1 cellular context compared by ENCODE assay signal in the genomic region with DNA sequence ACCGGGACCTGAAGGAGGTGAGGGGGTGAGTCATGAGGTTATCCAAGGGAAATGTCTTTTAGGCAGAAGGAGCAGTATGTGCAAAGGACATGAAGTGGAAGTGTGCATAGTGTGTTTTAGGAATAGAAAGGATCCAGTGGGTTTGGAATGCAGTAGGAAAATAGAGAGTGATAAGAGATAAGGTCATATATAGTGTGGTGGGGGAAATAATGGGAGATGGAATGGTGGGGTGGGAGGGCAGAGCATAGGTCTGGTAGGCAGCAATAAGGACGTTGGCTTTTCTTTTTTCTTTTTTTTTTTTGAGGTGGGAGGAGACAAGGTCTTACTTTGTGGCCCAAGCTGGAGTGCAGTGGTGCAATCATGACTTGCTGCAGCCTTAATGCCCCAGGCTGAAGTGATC.
TF ChIP-seq lines count a peak whose summit lies in the region.

No MANE protein-coding gene starts in this region.

TF ChIP-seq in K562, 482 proteins besides CTCF, POLR2A, EP300 and RAD21 (continued from another document and continues in another):
- TF ChIP-seq ZC3H4 (CRISPR knock-in tag; IDR thresholded peaks at IDR 0.05; ENCODE audit: borderline replicate concordance) (no peak), MTA3 (IDR thresholded peaks at IDR 0.05; ENCODE audit: borderline replicate concordance) (peak; percentile 54; the same call in 1 of the 2 replicates), ARNT (IDR thresholded peaks at IDR 0.05) (peak; percentile 82 to 88), KHSRP (IDR thresholded peaks at IDR 0.05) (0 out of 2 replicates have a peak, but pooled peaks have one; percentile 54), CXXC5 (CRISPR knock-in tag; IDR thresholded peaks at IDR 0.05) (peak; percentile 46), ZNF76 (CRISPR knock-in tag; IDR thresholded peaks at IDR 0.05; ENCODE audit: borderline replicate concordance) (no peak), ELF4 (CRISPR knock-in tag; IDR thresholded peaks at IDR 0.05) (peak; percentile 90), PML (IDR thresholded peaks at IDR 0.05; ENCODE audit: low read length) (peak; percentile 34; the same call in 1 of the 2 replicates), NRF1 (conservative IDR thresholded peaks at IDR 0.05 in 1 of 2, IDR thresholded peaks at IDR 0.05 in 1 of 2) (0 out of 4 replicates have a peak, but pooled peaks of 1 of the 2 experiments have one; percentile 13), HLTF (IDR thresholded peaks at IDR 0.05) (peak; percentile 86), CREM (IDR thresholded peaks at IDR 0.05; ENCODE audit: low read depth) (peak; percentile 38; the same call in 1 of the 2 replicates), ATF1 (CRISPR knock-in tag; IDR thresholded peaks at IDR 0.05) (no peak), ATF1 (tag; IDR thresholded peaks at IDR 0.05) (peak; percentile 27; the same call in 1 of the 2 replicates), SMARCA4 (IDR thresholded peaks at IDR 0.05) (peak; percentile 98), DPF2 (IDR thresholded peaks at IDR 0.05) (peak; percentile 99), TEAD1 (CRISPR knock-in tag; IDR thresholded peaks at IDR 0.05) (0 out of 4 replicates have a peak, but pooled peaks of 1 of the 2 experiments have one; percentile 16), BRD9 (IDR thresholded peaks at IDR 0.05; ENCODE audit: low read depth, partially characterized antibody) (peak; percentile 68), STAT5A (IDR thresholded peaks at IDR 0.05; ENCODE audit: borderline replicate concordance, low read length) (peak; percentile 56; the same call in 1 of the 2 replicates), EGR1 (conservative IDR thresholded peaks at IDR 0.05) (peak; percentile 69), ARHGAP35 (IDR thresholded peaks at IDR 0.05; ENCODE audit: partially characterized antibody) (peak; percentile 54), NFE2 (IDR thresholded peaks at IDR 0.05; ENCODE audit: low read depth) (no peak; the same call in 1 of the 2 replicates), ZNF766 (CRISPR knock-in tag; conservative IDR thresholded peaks at IDR 0.05) (0 out of 2 replicates have a peak, but pooled peaks have one; percentile 24), CTBP1 (IDR thresholded peaks at IDR 0.05; ENCODE audit: borderline replicate concordance) (peak; percentile 40; the same call in 1 of the 2 replicates), CEBPG (CRISPR knock-in tag; IDR thresholded peaks at IDR 0.05) (peak; percentile 29; the same call in 1 of the 2 replicates), CEBPG (tag; conservative IDR thresholded peaks at IDR 0.05 in 1 of 2, IDR thresholded peaks at IDR 0.05 in 1 of 2) (peak; percentile 23 to 44; a peak in 1 of 4 replicates), OTX1 (CRISPR knock-in tag; IDR thresholded peaks at IDR 0.05) (peak; percentile 60; the same call in 1 of the 2 replicates), DACH1 (IDR thresholded peaks at IDR 0.05; ENCODE audit: partially characterized antibody) (peak; percentile 78)
- TF ChIP-seq, protein P1, sequence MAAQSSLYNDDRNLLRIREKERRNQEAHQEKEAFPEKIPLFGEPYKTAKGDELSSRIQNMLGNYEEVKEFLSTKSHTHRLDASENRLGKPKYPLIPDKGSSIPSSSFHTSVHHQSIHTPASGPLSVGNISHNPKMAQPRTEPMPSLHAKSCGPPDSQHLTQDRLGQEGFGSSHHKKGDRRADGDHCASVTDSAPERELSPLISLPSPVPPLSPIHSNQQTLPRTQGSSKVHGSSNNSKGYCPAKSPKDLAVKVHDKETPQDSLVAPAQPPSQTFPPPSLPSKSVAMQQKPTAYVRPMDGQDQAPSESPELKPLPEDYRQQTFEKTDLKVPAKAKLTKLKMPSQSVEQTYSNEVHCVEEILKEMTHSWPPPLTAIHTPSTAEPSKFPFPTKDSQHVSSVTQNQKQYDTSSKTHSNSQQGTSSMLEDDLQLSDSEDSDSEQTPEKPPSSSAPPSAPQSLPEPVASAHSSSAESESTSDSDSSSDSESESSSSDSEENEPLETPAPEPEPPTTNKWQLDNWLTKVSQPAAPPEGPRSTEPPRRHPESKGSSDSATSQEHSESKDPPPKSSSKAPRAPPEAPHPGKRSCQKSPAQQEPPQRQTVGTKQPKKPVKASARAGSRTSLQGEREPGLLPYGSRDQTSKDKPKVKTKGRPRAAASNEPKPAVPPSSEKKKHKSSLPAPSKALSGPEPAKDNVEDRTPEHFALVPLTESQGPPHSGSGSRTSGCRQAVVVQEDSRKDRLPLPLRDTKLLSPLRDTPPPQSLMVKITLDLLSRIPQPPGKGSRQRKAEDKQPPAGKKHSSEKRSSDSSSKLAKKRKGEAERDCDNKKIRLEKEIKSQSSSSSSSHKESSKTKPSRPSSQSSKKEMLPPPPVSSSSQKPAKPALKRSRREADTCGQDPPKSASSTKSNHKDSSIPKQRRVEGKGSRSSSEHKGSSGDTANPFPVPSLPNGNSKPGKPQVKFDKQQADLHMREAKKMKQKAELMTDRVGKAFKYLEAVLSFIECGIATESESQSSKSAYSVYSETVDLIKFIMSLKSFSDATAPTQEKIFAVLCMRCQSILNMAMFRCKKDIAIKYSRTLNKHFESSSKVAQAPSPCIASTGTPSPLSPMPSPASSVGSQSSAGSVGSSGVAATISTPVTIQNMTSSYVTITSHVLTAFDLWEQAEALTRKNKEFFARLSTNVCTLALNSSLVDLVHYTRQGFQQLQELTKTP (IDR thresholded peaks at IDR 0.05; ENCODE audit: low read depth in 1 of 2, partially characterized antibody in 2 of 2) = peak in 1 of 2 experiments; percentile 71
- TF ChIP-seq, protein P2, sequence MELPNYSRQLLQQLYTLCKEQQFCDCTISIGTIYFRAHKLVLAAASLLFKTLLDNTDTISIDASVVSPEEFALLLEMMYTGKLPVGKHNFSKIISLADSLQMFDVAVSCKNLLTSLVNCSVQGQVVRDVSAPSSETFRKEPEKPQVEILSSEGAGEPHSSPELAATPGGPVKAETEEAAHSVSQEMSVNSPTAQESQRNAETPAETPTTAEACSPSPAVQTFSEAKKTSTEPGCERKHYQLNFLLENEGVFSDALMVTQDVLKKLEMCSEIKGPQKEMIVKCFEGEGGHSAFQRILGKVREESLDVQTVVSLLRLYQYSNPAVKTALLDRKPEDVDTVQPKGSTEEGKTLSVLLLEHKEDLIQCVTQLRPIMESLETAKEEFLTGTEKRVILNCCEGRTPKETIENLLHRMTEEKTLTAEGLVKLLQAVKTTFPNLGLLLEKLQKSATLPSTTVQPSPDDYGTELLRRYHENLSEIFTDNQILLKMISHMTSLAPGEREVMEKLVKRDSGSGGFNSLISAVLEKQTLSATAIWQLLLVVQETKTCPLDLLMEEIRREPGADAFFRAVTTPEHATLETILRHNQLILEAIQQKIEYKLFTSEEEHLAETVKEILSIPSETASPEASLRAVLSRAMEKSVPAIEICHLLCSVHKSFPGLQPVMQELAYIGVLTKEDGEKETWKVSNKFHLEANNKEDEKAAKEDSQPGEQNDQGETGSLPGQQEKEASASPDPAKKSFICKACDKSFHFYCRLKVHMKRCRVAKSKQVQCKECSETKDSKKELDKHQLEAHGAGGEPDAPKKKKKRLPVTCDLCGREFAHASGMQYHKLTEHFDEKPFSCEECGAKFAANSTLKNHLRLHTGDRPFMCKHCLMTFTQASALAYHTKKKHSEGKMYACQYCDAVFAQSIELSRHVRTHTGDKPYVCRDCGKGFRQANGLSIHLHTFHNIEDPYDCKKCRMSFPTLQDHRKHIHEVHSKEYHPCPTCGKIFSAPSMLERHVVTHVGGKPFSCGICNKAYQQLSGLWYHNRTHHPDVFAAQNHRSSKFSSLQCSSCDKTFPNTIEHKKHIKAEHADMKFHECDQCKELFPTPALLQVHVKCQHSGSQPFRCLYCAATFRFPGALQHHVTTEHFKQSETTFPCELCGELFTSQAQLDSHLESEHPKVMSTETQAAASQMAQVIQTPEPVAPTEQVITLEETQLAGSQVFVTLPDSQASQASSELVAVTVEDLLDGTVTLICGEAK (IDR thresholded peaks at IDR 0.05) = 0 out of 2 replicates have a peak, but pooled peaks have one; percentile 34
- TF ChIP-seq, protein P2 (CRISPR knock-in tag; IDR thresholded peaks at IDR 0.05) = no peak
- TF ChIP-seq, protein P3, sequence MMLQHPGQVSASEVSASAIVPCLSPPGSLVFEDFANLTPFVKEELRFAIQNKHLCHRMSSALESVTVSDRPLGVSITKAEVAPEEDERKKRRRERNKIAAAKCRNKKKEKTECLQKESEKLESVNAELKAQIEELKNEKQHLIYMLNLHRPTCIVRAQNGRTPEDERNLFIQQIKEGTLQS (IDR thresholded peaks at IDR 0.05) = peak; percentile 64
- TF ChIP-seq, protein P3 (CRISPR knock-in tag; conservative IDR thresholded peaks at IDR 0.05) = no peak
- TF ChIP-seq, protein P4, sequence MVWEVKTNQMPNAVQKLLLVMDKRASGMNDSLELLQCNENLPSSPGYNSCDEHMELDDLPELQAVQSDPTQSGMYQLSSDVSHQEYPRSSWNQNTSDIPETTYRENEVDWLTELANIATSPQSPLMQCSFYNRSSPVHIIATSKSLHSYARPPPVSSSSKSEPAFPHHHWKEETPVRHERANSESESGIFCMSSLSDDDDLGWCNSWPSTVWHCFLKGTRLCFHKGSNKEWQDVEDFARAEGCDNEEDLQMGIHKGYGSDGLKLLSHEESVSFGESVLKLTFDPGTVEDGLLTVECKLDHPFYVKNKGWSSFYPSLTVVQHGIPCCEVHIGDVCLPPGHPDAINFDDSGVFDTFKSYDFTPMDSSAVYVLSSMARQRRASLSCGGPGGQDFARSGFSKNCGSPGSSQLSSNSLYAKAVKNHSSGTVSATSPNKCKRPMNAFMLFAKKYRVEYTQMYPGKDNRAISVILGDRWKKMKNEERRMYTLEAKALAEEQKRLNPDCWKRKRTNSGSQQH (CRISPR knock-in tag; IDR thresholded peaks at IDR 0.05) = peak; percentile 82; the same call in 1 of the 2 replicates
- TF ChIP-seq, protein P5, sequence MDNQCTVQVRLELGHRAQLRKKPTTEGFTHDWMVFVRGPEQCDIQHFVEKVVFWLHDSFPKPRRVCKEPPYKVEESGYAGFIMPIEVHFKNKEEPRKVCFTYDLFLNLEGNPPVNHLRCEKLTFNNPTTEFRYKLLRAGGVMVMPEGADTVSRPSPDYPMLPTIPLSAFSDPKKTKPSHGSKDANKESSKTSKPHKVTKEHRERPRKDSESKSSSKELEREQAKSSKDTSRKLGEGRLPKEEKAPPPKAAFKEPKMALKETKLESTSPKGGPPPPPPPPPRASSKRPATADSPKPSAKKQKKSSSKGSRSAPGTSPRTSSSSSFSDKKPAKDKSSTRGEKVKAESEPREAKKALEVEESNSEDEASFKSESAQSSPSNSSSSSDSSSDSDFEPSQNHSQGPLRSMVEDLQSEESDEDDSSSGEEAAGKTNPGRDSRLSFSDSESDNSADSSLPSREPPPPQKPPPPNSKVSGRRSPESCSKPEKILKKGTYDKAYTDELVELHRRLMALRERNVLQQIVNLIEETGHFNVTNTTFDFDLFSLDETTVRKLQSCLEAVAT (IDR thresholded peaks at IDR 0.05) = peak; percentile 69 to 88
- TF ChIP-seq, protein P6, sequence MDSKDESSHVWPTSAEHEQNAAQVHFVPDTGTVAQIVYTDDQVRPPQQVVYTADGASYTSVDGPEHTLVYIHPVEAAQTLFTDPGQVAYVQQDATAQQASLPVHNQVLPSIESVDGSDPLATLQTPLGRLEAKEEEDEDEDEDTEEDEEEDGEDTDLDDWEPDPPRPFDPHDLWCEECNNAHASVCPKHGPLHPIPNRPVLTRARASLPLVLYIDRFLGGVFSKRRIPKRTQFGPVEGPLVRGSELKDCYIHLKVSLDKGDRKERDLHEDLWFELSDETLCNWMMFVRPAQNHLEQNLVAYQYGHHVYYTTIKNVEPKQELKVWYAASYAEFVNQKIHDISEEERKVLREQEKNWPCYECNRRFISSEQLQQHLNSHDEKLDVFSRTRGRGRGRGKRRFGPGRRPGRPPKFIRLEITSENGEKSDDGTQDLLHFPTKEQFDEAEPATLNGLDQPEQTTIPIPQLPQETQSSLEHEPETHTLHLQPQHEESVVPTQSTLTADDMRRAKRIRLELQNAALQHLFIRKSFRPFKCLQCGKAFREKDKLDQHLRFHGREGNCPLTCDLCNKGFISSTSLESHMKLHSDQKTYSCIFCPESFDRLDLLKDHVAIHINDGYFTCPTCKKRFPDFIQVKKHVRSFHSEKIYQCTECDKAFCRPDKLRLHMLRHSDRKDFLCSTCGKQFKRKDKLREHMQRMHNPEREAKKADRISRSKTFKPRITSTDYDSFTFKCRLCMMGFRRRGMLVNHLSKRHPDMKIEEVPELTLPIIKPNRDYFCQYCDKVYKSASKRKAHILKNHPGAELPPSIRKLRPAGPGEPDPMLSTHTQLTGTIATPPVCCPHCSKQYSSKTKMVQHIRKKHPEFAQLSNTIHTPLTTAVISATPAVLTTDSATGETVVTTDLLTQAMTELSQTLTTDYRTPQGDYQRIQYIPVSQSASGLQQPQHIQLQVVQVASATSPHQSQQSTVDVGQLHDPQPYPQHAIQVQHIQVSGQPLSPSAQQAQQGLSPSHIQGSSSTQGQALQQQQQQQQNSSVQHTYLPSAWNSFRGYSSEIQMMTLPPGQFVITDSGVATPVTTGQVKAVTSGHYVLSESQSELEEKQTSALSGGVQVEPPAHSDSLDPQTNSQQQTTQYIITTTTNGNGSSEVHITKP (IDR thresholded peaks at IDR 0.05; ENCODE audit: partially characterized antibody) = peak; percentile 27
